ENCODE assay signal across 8 cellular contexts in genomic region chr17:35578195-35578928, GRCh38. TPM values are rescaled to one million over a fixed set of nuclear protein-coding genes. Genes with fewer than 3 reads are reported as not detected.
DNase-seq lines count a peak whose midpoint lies in the region; ATAC-seq and TF ChIP-seq lines count a peak whose summit lies in the region.

PEX12 (minus strand) TSS chr17:35578571; CDS start chr17:35578021, 550 bp downstream.

- peak; percentile 98 for ATAC-seq in stimulated activated naive CD8-positive, alpha-beta T cell treated with anti-CD3 and anti-CD28 coated beads, Interleukin-15, amount 100 ng/mL, for 72 hours

- H3K36me3 ChIP-seq in neural cell (ENCODE audit: insufficient read depth, low read length): no peaks in the 10 kb centered on the region

- H3K4me3 ChIP-seq in fibroblast of villous mesenchyme (ENCODE audit: low read depth, low read length) (peak within 1 kb of the TSS; percentile 83), neural cell (ENCODE audit: low read length) (peak within 1 kb of the TSS; percentile 86)

- peak; percentile 89 for TF ChIP-seq POLR2A in Raji (IDR thresholded peaks at IDR 0.05; ENCODE audit: insufficient read depth, low read depth, low read length)

- peak within 1 kb of the TSS; percentile 98 for H3K27ac ChIP-seq in neural cell (ENCODE audit: low read length)

- peak within 1 kb of the TSS; percentile 99 to 100 for H3K4me3 Mint-ChIP-seq in stimulated activated naive CD8-positive, alpha-beta T cell treated with anti-CD3 and anti-CD28 coated beads, Interleukin-15, amount 100 ng/mL, for 72 hours

- peaks cover 27% of the 10 kb centered on the region for H3K4me1 Mint-ChIP-seq in stimulated activated naive CD8-positive, alpha-beta T cell treated with anti-CD3 and anti-CD28 coated beads, Interleukin-15, amount 100 ng/mL, for 72 hours

- H3K9me3 ChIP-seq in neural cell (ENCODE audit: low read length): no peaks in the 10 kb centered on the region

- DNase-seq in DMS79 treated with DMSO at 0.1 percent for 48 hours (lab: John Stamatoyannopoulos, UW) (peak; percentile 96), H4 (ENCODE audit: low spot score) (peak; percentile 88), M059J (ENCODE audit: low read depth) (peak; percentile 92), fibroblast of villous mesenchyme (ENCODE audit: low read depth) (peak; percentile 87)
- DNase-seq in activated effector memory CD4-positive, alpha-beta T cell treated with anti-CD3 and anti-CD28 coated beads, Interleukin-2, amount 50 U/mL, for 16 hours: peak; percentile 95
- peak; percentile 79 to 90 for DNase-seq in stimulated activated naive CD8-positive, alpha-beta T cell treated with anti-CD3 and anti-CD28 coated beads, Interleukin-15, amount 100 ng/mL, for 72 hours

- H3K27ac Mint-ChIP-seq in stimulated activated naive CD8-positive, alpha-beta T cell treated with anti-CD3 and anti-CD28 coated beads, Interleukin-15, amount 100 ng/mL, for 72 hours: peak within 1 kb of the TSS; percentile 98 to 99

- no peaks in the 10 kb centered on the region for H3K79me2 ChIP-seq in neural cell (replicated peaks; ENCODE audit: insufficient read depth, low read length)

- H3K4me2 ChIP-seq in neural cell (ENCODE audit: low read length): peak within 1 kb of the TSS; percentile 97

- peak; percentile 22 for TF ChIP-seq RAD21 in neural cell (conservative IDR thresholded peaks at IDR 0.05)

- TF ChIP-seq CTCF in fibroblast of villous mesenchyme (IDR thresholded peaks at IDR 0.05; ENCODE audit: insufficient read depth, low read depth, low read length) (no peak), neural cell (IDR thresholded peaks at IDR 0.05; ENCODE audit: poor library complexity, severe bottlenecking) (peak; percentile 37)

- H3K9ac ChIP-seq in neural cell (ENCODE audit: low read length): peak within 1 kb of the TSS; percentile 96

- no peaks in the 10 kb centered on the region for H3K27me3 ChIP-seq in neural cell (ENCODE audit: insufficient read depth, low read depth, low read length)

- no peaks in the 10 kb centered on the region for H3K9me2 ChIP-seq in neural cell (ENCODE audit: insufficient read depth, low read length)

- no peaks in the 10 kb centered on the region for H3F3A ChIP-seq in neural cell (ENCODE audit: insufficient read depth, low read length, poor library complexity, severe bottlenecking)

- H3K27me3 Mint-ChIP-seq in stimulated activated naive CD8-positive, alpha-beta T cell treated with anti-CD3 and anti-CD28 coated beads, Interleukin-15, amount 100 ng/mL, for 72 hours: no peaks in the 10 kb centered on the region

- H2AFZ ChIP-seq in neural cell (ENCODE audit: low read depth, low read length): peak within 1 kb of the TSS; percentile 98

- peak; percentile 47 for TF ChIP-seq EP300 in neural cell (conservative IDR thresholded peaks at IDR 0.05; ENCODE audit: poor library complexity, severe bottlenecking)

- no peaks in the 10 kb centered on the region for H4K20me1 ChIP-seq in neural cell (ENCODE audit: insufficient read depth)

- H3K9me3 Mint-ChIP-seq in stimulated activated naive CD8-positive, alpha-beta T cell treated with anti-CD3 and anti-CD28 coated beads, Interleukin-15, amount 100 ng/mL, for 72 hours: no peaks in the 10 kb centered on the region

TF ChIP-seq in neural cell, 6 proteins besides CTCF, POLR2A, EP300 and RAD21:
- no peak for TF ChIP-seq SMC3 (conservative IDR thresholded peaks at IDR 0.05; ENCODE audit: poor library complexity)
- TF ChIP-seq TAF1 (IDR thresholded peaks at IDR 0.05; ENCODE audit: low read depth): peak; percentile 78
- peak; percentile 75 for TF ChIP-seq REST (IDR thresholded peaks at IDR 0.05; ENCODE audit: borderline replicate concordance)
- peak; percentile 89 for TF ChIP-seq MXI1 (conservative IDR thresholded peaks at IDR 0.05; ENCODE audit: poor library complexity, severe bottlenecking)
- peak; percentile 90 for TF ChIP-seq POLR2AphosphoS5 (IDR thresholded peaks at IDR 0.05)
TF ChIP-seq in neural cell: peak in this region for 4.

RNA-seq across cellular contexts. Expression of gene PEX12, which starts in this region (rescaled TPM):
- 11.1 and 13.7 TPM in 2 replicates for total RNA-seq in H4 (2014; rRNA removed; shearing (Covaris generic))
- 7.0 and 8.8 TPM in 2 replicates for total RNA-seq in M059J (2014; rRNA removed; shearing (Covaris generic))
- total RNA-seq in fibroblast of villous mesenchyme: 6.4 and 7.3 TPM in 2 replicates
- polyA plus RNA-seq in neural cell: 3.8 and 7.3 TPM in 2 replicates
- polyA minus RNA-seq in neural cell: 7.5 and 8.2 TPM in 2 replicates

Comparison
In these comparisons a context has a peak if more than half of its experiments do, and no peak if none do; other contexts are left out.
1. Peak in every context shown above with its lines: DNase-seq, ATAC-seq, H3K4me3 ChIP-seq and H3K27ac ChIP-seq.